Comparison of ENCODE assay signal across 12 cellular contexts in the genomic region with DNA sequence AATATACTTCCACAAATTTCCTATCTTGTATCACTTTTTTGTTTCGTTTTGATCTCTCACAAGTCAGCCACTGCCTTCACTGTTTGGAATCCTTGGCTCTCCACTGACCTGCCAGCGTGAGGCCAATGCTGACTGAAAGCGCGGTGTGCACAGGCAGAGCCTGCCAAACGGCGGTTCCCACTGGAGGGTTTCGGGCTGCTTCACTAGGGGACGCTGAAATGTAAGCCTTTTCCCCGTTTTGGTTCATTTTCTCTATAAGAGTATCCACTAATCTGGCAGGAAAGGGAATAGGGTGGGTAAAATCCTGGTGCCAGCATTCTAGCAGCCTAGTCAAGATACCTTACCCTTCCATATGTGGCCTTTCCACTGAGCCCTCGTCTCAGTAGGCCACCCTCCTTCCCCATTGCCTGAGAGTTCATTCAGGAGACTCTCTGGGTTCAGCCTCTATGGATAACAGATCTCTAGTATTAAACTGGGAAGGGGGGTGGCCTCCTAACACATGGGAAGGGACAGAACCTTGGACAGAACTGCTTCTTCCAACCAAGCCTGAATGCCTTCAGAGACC.
DNase-seq lines count a peak whose midpoint lies in the region; ATAC-seq and TF ChIP-seq lines count a peak whose summit lies in the region.
"Had no signal": no experiment of that assay in that cellular context is flagged by ENCODE, and none has a peak within 500 bp of the region (broad histone marks: within the 10 kb centered on the region; RNA-seq: fewer than 3 reads in every experiment).

No MANE protein-coding gene starts in this region.

- H3K4me1 Mint-ChIP-seq in endodermal cell, result peaks cover 6% of the 10 kb centered on the region
- peaks cover 21% of the 10 kb centered on the region for H3K4me1 Mint-ChIP-seq in nephron progenitor cell

- H3K9me3 Mint-ChIP-seq in endodermal cell, result no peaks in the 10 kb centered on the region
- no peaks in the 10 kb centered on the region for H3K9me3 Mint-ChIP-seq in nephron progenitor cell
- H3K9me3 Mint-ChIP-seq in activated naive CD4-positive, alpha-beta T cell treated with anti-CD3 and anti-CD28 coated beads, Interleukin-2, amount 50 U/mL, for 72 hours, result no peaks in the 10 kb centered on the region

- no peaks in the 10 kb centered on the region for H3K9me3 ChIP-seq in endodermal cell (ENCODE audit: control insufficient read depth, low read length)

- H3K27me3 Mint-ChIP-seq in endodermal cell (ENCODE audit: insufficient read depth) (no peaks in the 10 kb centered on the region), nephron progenitor cell (ENCODE audit: low read depth, poor library complexity) (no peaks in the 10 kb centered on the region)

- no peak overlapping the region for H3K4me3 Mint-ChIP-seq in endodermal cell
- no peak overlapping the region for H3K4me3 Mint-ChIP-seq in nephron progenitor cell

- H3K27ac Mint-ChIP-seq in endodermal cell, result no peak overlapping the region
- H3K27ac Mint-ChIP-seq in nephron progenitor cell, result peak overlapping the region; percentile 73
- no peak overlapping the region for H3K27ac Mint-ChIP-seq in activated naive CD4-positive, alpha-beta T cell treated with anti-CD3 and anti-CD28 coated beads, Interleukin-2, amount 50 U/mL, for 72 hours

- DNase-seq in NCI-H2107 treated with DMSO at 0.1 percent for 48 hours (lab: John Stamatoyannopoulos, UW; ENCODE audit: unreplicated experiment), result peak; percentile 86
- DNase-seq in endodermal cell, result peak; percentile 46
- peak; percentile 2 for DNase-seq in nephron progenitor cell
- DNase-seq in activated naive CD4-positive, alpha-beta T cell treated with anti-CD3 and anti-CD28 coated beads, Interleukin-2, amount 50 U/mL, for 72 hours (ENCODE audit: low spot score in 2 of 2), result no peak
- no peak for DNase-seq in activated CD4-positive, alpha-beta T cell treated with anti-CD3 and anti-CD28 coated beads for 1 hour
- DNase-seq: NCI-H1694 treated with DMSO at 0.1 percent for 48 hours; PC-3; stimulated activated CD4-positive, alpha-beta T cell treated with anti-CD3 and anti-CD28 coated beads, Interleukin-4, amount 100 ng/mL, for 1 hour; T1000 had no signal

- no peaks in the 10 kb centered on the region for H3K36me3 Mint-ChIP-seq in endodermal cell (ENCODE audit: low read depth)
- peaks cover 5% of the 10 kb centered on the region for H3K36me3 Mint-ChIP-seq in nephron progenitor cell (ENCODE audit: low read depth)
- peaks cover 5 to 6% of the 10 kb centered on the region in 2 donors for H3K36me3 Mint-ChIP-seq in activated naive CD4-positive, alpha-beta T cell treated with anti-CD3 and anti-CD28 coated beads, Interleukin-2, amount 50 U/mL, for 72 hours

- H3K27ac ChIP-seq in C4-2B, result peak overlapping the region; percentile 55
- H3K27ac ChIP-seq in endodermal cell (ENCODE audit: low read depth, low read length), result no peak overlapping the region

- no peak overlapping the region for H3K4me3 ChIP-seq in endodermal cell (ENCODE audit: low read length)

- ATAC-seq in activated naive CD4-positive, alpha-beta T cell treated with anti-CD3 and anti-CD28 coated beads, Interleukin-2, amount 50 U/mL, for 72 hours, result no peak
- no peak for ATAC-seq in SK-N-SH treated with all-trans-retinoic acid at 6 μM for 48 hours
- ATAC-seq in GM18858 (IDR thresholded peaks at IDR 0.05; ENCODE audit: unreplicated experiment), result no peak
- ATAC-seq: PC-3 had no signal

- H3K27me3 ChIP-seq in endodermal cell (ENCODE audit: control insufficient read depth, insufficient read depth, low read length, poor library complexity, severe bottlenecking), result no peaks in the 10 kb centered on the region

- H3K4me1 ChIP-seq in endodermal cell (ENCODE audit: control insufficient read depth, insufficient read depth, low read length), result no peaks in the 10 kb centered on the region

- TF ChIP-seq CTCF in C4-2B (conservative IDR thresholded peaks at IDR 0.05) (no peak), endodermal cell (conservative IDR thresholded peaks at IDR 0.05) (no peak), nephron progenitor cell (IDR thresholded peaks at IDR 0.05) (no peak)

- WGBS in endodermal cell (ENCODE audit: insufficient coverage in 1 of 2, insufficient read length in 1 of 2), 2 experiments, result 90 to 91% methylated on average over 2 to 10 of the region's 10 CpGs

- no peak overlapping the region for H3K9ac ChIP-seq in endodermal cell (ENCODE audit: extremely low read depth, low read length, poor library complexity, severe bottlenecking)

- no peaks in the 10 kb centered on the region for H3K36me3 ChIP-seq in endodermal cell (ENCODE audit: control insufficient read depth, insufficient read depth, low read length)

TF ChIP-seq in SK-N-SH treated with all-trans-retinoic acid at 6 μM for 48 hours, 23 proteins besides CTCF, POLR2A, EP300 and RAD21 (continues in another document):
- TF ChIP-seq BACH2 (CRISPR knock-in tag; IDR thresholded peaks at IDR 0.05; ENCODE audit: borderline replicate concordance) (no peak), ARNTL (CRISPR knock-in tag; IDR thresholded peaks at IDR 0.05; ENCODE audit: borderline replicate concordance, low read depth) (no peak), ESRRG (CRISPR knock-in tag; IDR thresholded peaks at IDR 0.05) (no peak), ZNF70 (CRISPR knock-in tag; IDR thresholded peaks at IDR 0.05) (no peak), ZNF565 (CRISPR knock-in tag; conservative IDR thresholded peaks at IDR 0.05; ENCODE audit: low read depth) (no peak), ISL1 (CRISPR knock-in tag; IDR thresholded peaks at IDR 0.05) (no peak), RARB (CRISPR knock-in tag; IDR thresholded peaks at IDR 0.05) (no peak)
- TF ChIP-seq, protein P1, sequence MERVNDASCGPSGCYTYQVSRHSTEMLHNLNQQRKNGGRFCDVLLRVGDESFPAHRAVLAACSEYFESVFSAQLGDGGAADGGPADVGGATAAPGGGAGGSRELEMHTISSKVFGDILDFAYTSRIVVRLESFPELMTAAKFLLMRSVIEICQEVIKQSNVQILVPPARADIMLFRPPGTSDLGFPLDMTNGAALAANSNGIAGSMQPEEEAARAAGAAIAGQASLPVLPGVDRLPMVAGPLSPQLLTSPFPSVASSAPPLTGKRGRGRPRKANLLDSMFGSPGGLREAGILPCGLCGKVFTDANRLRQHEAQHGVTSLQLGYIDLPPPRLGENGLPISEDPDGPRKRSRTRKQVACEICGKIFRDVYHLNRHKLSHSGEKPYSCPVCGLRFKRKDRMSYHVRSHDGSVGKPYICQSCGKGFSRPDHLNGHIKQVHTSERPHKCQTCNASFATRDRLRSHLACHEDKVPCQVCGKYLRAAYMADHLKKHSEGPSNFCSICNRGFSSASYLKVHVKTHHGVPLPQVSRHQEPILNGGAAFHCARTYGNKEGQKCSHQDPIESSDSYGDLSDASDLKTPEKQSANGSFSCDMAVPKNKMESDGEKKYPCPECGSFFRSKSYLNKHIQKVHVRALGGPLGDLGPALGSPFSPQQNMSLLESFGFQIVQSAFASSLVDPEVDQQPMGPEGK (CRISPR knock-in tag; IDR thresholded peaks at IDR 0.05; ENCODE audit: borderline replicate concordance), result no peak
- TF ChIP-seq, protein P2, sequence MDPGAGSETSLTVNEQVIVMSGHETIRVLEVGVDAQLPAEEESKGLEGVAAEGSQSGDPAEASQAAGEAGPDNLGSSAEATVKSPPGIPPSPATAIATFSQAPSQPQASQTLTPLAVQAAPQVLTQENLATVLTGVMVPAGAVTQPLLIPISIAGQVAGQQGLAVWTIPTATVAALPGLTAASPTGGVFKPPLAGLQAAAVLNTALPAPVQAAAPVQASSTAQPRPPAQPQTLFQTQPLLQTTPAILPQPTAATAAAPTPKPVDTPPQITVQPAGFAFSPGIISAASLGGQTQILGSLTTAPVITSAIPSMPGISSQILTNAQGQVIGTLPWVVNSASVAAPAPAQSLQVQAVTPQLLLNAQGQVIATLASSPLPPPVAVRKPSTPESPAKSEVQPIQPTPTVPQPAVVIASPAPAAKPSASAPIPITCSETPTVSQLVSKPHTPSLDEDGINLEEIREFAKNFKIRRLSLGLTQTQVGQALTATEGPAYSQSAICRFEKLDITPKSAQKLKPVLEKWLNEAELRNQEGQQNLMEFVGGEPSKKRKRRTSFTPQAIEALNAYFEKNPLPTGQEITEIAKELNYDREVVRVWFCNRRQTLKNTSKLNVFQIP (CRISPR knock-in tag; IDR thresholded peaks at IDR 0.05; ENCODE audit: borderline replicate concordance, low read depth), result no peak
- TF ChIP-seq, protein P3, sequence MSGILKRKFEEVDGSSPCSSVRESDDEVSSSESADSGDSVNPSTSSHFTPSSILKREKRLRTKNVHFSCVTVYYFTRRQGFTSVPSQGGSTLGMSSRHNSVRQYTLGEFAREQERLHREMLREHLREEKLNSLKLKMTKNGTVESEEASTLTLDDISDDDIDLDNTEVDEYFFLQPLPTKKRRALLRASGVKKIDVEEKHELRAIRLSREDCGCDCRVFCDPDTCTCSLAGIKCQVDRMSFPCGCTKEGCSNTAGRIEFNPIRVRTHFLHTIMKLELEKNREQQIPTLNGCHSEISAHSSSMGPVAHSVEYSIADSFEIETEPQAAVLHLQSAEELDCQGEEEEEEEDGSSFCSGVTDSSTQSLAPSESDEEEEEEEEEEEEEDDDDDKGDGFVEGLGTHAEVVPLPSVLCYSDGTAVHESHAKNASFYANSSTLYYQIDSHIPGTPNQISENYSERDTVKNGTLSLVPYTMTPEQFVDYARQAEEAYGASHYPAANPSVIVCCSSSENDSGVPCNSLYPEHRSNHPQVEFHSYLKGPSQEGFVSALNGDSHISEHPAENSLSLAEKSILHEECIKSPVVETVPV (CRISPR knock-in tag; IDR thresholded peaks at IDR 0.05), result no peak

Comparison
In these comparisons a context has a peak if more than half of its experiments do, and no peak if none do; other contexts are left out.
1. DNase-seq: peak in NCI-H2107 treated with DMSO at 0.1 percent for 48 hours (single experiment), endodermal cell (single experiment) and nephron progenitor cell (single experiment); none in activated naive CD4-positive, alpha-beta T cell treated with anti-CD3 and anti-CD28 coated beads, Interleukin-2, amount 50 U/mL, for 72 hours (0 of 2) and activated CD4-positive, alpha-beta T cell treated with anti-CD3 and anti-CD28 coated beads for 1 hour (single experiment).